ENCODE assay signal across 11 cellular contexts in genomic region chr21:18741954-18742353, GRCh38.
"Had no signal": no experiment of that assay in that cellular context is flagged by ENCODE, and none has a peak within 500 bp of the region (broad histone marks: within the 10 kb centered on the region; RNA-seq: fewer than 3 reads in every experiment).

No MANE protein-coding gene starts in this region.

- H3K9me3 ChIP-seq: HAP-1 had no signal

- DNase-seq: GM23248, GOT3, H7, H9, HCEC 1CT, HFFc6 had no signal

- H3K27ac ChIP-seq: GM23248 had no signal

- ATAC-seq: GM23338, HCT116 had no signal

- H3K4me2 ChIP-seq: GM23338 had no signal

- H3K9ac ChIP-seq: GM23248 had no signal

- H3K36me3 ChIP-seq: HAP-1 had no signal

- FAIRE-seq: H1, H54 had no signal

- H2AFZ ChIP-seq: GM23248, GM23338 had no signal

- H3K4me3 ChIP-seq: GM23248, GM23338, HAP-1 had no signal
